1 cellular context compared by ENCODE assay signal in genomic region chr22:42072606-42073330, GRCh38.
TF ChIP-seq lines count a peak whose summit lies in the region.

No MANE protein-coding gene starts in this region.

TF ChIP-seq in IMR-90, 13 proteins besides CTCF, POLR2A, EP300 and RAD21:
- TF ChIP-seq USF2 (IDR thresholded peaks at IDR 0.05; ENCODE audit: low read depth, low read length): no peak
TF ChIP-seq in IMR-90: peak in this region for 0.
